18 cellular contexts compared by ENCODE assay signal in the genomic region with DNA sequence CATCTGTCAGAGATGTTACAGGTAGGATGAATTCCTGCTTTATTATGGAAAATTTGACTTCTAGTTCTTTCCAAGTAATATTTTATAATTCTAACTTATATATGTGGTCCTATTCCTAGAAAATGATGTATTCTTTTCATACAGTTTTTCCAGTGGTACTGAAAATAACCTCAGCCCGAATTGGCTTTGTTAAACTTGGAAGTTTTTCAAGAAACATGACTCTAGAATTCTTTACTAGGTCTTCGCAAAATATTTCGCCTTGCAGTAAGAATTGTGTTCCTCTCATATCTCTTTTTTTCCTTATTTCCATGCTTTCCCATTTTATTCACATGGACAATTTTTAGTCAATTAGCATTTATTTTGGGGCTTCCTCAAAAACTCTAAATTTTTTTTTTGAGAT.
"Had no signal": no experiment of that assay in that cellular context is flagged by ENCODE, and none has a peak within 500 bp of the region (broad histone marks: within the 10 kb centered on the region; RNA-seq: fewer than 3 reads in every experiment).

No MANE protein-coding gene starts in this region.

- H3K4me3 Mint-ChIP-seq: activated CD4-positive, alpha-beta memory T cell treated with anti-CD3 and anti-CD28 coated beads, Interleukin-2, amount 10 ng/mL, durations not matched to agents 7 days and 5 days; activated naive CD8-positive, alpha-beta T cell; activated T-cell treated with anti-CD3 and anti-CD28 coated beads, Interleukin-2, amount 50 U/mL, for 4 hours; naive thymus-derived CD8-positive, alpha-beta T cell; T-helper 1 cell treated with Interleukin-12 subunit alpha and Interleukin-12 subunit beta and Interleukin-4 antibody, amounts not matched to agents 30 μg/mL and 1 μg/mL, for 36 hours had no signal

- H3K27me3 Mint-ChIP-seq: activated CD4-positive, alpha-beta memory T cell treated with anti-CD3 and anti-CD28 coated beads, Interleukin-2, amount 10 ng/mL, durations not matched to agents 7 days and 5 days; activated naive CD8-positive, alpha-beta T cell; naive thymus-derived CD8-positive, alpha-beta T cell had no signal

- H3K27ac ChIP-seq: esophagus squamous epithelium, suprapubic skin, upper lobe of left lung, WERI-Rb-1 had no signal

- H3K4me3 ChIP-seq: esophagus squamous epithelium, suprapubic skin, upper lobe of left lung had no signal

- H3K36me3 ChIP-seq: esophagus squamous epithelium, suprapubic skin, upper lobe of left lung, WERI-Rb-1 had no signal

- H3K27ac Mint-ChIP-seq: activated CD4-positive, alpha-beta memory T cell treated with anti-CD3 and anti-CD28 coated beads, Interleukin-2, amount 10 ng/mL, durations not matched to agents 7 days and 5 days; activated naive CD8-positive, alpha-beta T cell; naive thymus-derived CD8-positive, alpha-beta T cell; T-helper 1 cell treated with Interleukin-12 subunit alpha and Interleukin-12 subunit beta and Interleukin-4 antibody, amounts not matched to agents 30 μg/mL and 1 μg/mL, for 36 hours had no signal

- H3K27me3 ChIP-seq: esophagus squamous epithelium, suprapubic skin, upper lobe of left lung had no signal

- DNase-seq: activated CD4-positive, alpha-beta memory T cell treated with anti-CD3 and anti-CD28 coated beads, Interleukin-2, amount 10 ng/mL, durations not matched to agents 7 days and 5 days; activated gamma-delta T cell; activated T-cell treated with anti-CD3 and anti-CD28 coated beads, Interleukin-2, amount 50 U/mL, for 4 hours; amygdala; esophagus squamous epithelium; hippocampal formation; mesenchymal stem cell; naive thymus-derived CD8-positive, alpha-beta T cell; posterior cingulate gyrus; SIG-M5; small intestine; stimulated activated CD4-positive, alpha-beta T cell treated with anti-CD3 and anti-CD28 coated beads, Interleukin-4, amount 100 ng/mL, for 24 hours; stimulated activated naive CD4-positive, alpha-beta T cell treated with Interleukin-2 at 50 U/mL for 16 hours; upper lobe of left lung; WERI-Rb-1 had no signal

- H3K4me1 Mint-ChIP-seq: activated CD4-positive, alpha-beta memory T cell treated with anti-CD3 and anti-CD28 coated beads, Interleukin-2, amount 10 ng/mL, durations not matched to agents 7 days and 5 days had no signal

- H3K9me3 Mint-ChIP-seq: activated CD4-positive, alpha-beta memory T cell treated with anti-CD3 and anti-CD28 coated beads, Interleukin-2, amount 10 ng/mL, durations not matched to agents 7 days and 5 days; activated T-cell treated with anti-CD3 and anti-CD28 coated beads, Interleukin-2, amount 50 U/mL, for 4 hours; naive thymus-derived CD8-positive, alpha-beta T cell; T-helper 1 cell treated with Interleukin-12 subunit alpha and Interleukin-12 subunit beta and Interleukin-4 antibody, amounts not matched to agents 30 μg/mL and 1 μg/mL, for 36 hours had no signal

- ATAC-seq: activated T-cell treated with anti-CD3 and anti-CD28 coated beads, Interleukin-2, amount 50 U/mL, for 4 hours; naive thymus-derived CD8-positive, alpha-beta T cell had no signal

- H3K9me3 ChIP-seq: esophagus squamous epithelium, suprapubic skin, upper lobe of left lung had no signal
